In the genomic region with DNA sequence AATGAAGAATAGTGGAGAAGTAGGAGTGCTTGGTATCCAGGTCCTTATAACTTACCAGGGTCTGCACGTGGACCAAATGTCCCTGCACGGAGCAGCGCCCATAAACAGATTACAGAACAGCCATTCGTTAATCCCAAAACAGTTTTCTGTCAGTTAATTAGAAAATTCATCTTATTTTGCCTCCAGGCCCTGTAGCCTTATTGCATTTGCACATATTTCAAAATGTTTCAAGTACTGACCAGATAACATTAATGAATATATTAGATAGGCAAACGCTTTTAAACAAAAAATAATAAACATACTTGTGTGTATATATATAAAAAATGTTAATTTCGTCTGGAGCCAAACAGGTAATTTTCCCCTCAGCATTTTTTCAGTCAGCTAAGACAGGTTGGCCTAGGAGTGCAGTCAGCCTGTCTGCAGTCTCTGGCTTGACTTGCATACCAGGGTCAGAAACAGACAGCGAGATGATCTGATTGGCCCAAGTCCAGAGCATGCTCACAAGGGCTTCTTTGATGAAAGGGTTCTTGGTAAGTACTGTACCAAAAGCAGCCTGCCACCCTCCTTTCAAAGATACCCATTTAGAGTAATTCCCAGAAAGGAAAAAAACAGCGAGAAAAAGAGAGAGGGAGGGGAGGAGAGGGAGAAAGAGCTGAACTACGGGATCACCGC, we compare ENCODE assay signal across 14 cellular contexts.
DNase-seq lines count a peak whose midpoint lies in the region; ATAC-seq and TF ChIP-seq lines count a peak whose summit lies in the region.
"Had no signal": no experiment of that assay in that cellular context is flagged by ENCODE, and none has a peak within 500 bp of the region (broad histone marks: within the 10 kb centered on the region; RNA-seq: fewer than 3 reads in every experiment).

No MANE protein-coding gene starts in this region.

- H2AFZ ChIP-seq in HCT116 (ENCODE audit: low read depth, low read length, poor library complexity, severe bottlenecking) (no peak overlapping the region), parathyroid adenoma (peak overlapping the region; percentile 26)

- no TSS peak for BruUV-seq in HCT116 (replicated peaks; lab: Mats Ljungman, UMichigan)

- H3K4me1 Mint-ChIP-seq in WTC11 = peaks cover 24% of the 10 kb centered on the region
- H3K4me1 Mint-ChIP-seq in activated CD4-positive, alpha-beta memory T cell treated with anti-CD3 and anti-CD28 coated beads, Interleukin-2, amount 10 ng/mL, durations not matched to agents 7 days and 5 days = no peaks in the 10 kb centered on the region
- peaks cover 2% of the 10 kb centered on the region for H3K4me1 Mint-ChIP-seq in activated naive CD8-positive, alpha-beta T cell treated with anti-CD3 and anti-CD28 coated beads for 36 hours
- no peaks in the 10 kb centered on the region for H3K4me1 Mint-ChIP-seq in activated naive CD4-positive, alpha-beta T cell treated with anti-CD3 and anti-CD28 coated beads for 36 hours (ENCODE audit: low read depth)

- RAD21 ChIA-PET in HCT116 (lab: Charles Lee; ENCODE audit: low non-redundant PET in 1 of 2, low total read pairs in 2 of 2, uncharacterized antibody in 2 of 2, unreplicated experiment in 2 of 2) = no interaction called here

- H3K36me3 ChIP-seq in HCT116 (ENCODE audit: control insufficient read depth in 1 of 2, insufficient read depth in 2 of 2, low read length in 2 of 2) (peaks cover 0 to 5% of the 10 kb centered on the region in 2 experiments; a peak in 1 of 4 replicates), parathyroid adenoma (ENCODE audit: control insufficient read depth, insufficient read depth, low read length) (no peaks in the 10 kb centered on the region)
- H3K36me3 ChIP-seq: vagina had no signal

- H3K27ac Mint-ChIP-seq in WTC11 = no peak overlapping the region
- no peak overlapping the region for H3K27ac Mint-ChIP-seq in activated CD4-positive, alpha-beta memory T cell treated with anti-CD3 and anti-CD28 coated beads, Interleukin-2, amount 10 ng/mL, durations not matched to agents 7 days and 5 days
- no peak overlapping the region for H3K27ac Mint-ChIP-seq in activated naive CD8-positive, alpha-beta T cell treated with anti-CD3 and anti-CD28 coated beads for 36 hours
- no peak overlapping the region for H3K27ac Mint-ChIP-seq in activated naive CD4-positive, alpha-beta T cell treated with anti-CD3 and anti-CD28 coated beads for 36 hours

- H3K9me3 ChIP-seq in HCT116 (ENCODE audit: control insufficient read depth in 1 of 2, insufficient read depth in 1 of 2, low read depth in 1 of 2, low read length in 2 of 2) (no peaks in the 10 kb centered on the region), parathyroid adenoma (ENCODE audit: control insufficient read depth, low read length) (no peaks in the 10 kb centered on the region)
- H3K9me3 ChIP-seq: spleen, vagina had no signal

- no peaks in the 10 kb centered on the region for H4K20me1 ChIP-seq in HCT116 (ENCODE audit: insufficient read depth)

- no peak for TF ChIP-seq POLR2A in HCT116 (IDR thresholded peaks at IDR 0.05; ENCODE audit: borderline replicate concordance, extremely low read depth, insufficient read depth, insufficient read length)

- no peaks in the 10 kb centered on the region for H3K79me2 ChIP-seq in HCT116 (ENCODE audit: insufficient read depth, low read length)
- no peaks in the 10 kb centered on the region for H3K79me2 ChIP-seq in parathyroid adenoma

- TF ChIP-seq CTCF in HCT116 (IDR thresholded peaks at IDR 0.05 in 2 of 3, conservative IDR thresholded peaks at IDR 0.05 in 1 of 3; ENCODE audit: borderline replicate concordance in 1 of 3, insufficient read depth in 1 of 3, low read depth in 2 of 3, low read length in 2 of 3) (no peak), WTC11 (IDR thresholded peaks at IDR 0.05) (no peak), parathyroid adenoma (IDR thresholded peaks at IDR 0.05) (no peak)

- POLR2A ChIA-PET in HCT116 (lab: Charles Lee) = no interaction called here
- POLR2A ChIA-PET in WTC11 (lab: Charles Lee) = no interaction called here
- POLR2A ChIA-PET in activated CD4-positive, alpha-beta memory T cell treated with anti-CD3 and anti-CD28 coated beads, Interleukin-2, amount 10 ng/mL, durations not matched to agents 7 days and 5 days (lab: Charles Lee) = no interaction called here

- H3K27me3 Mint-ChIP-seq in WTC11 (ENCODE audit: low read depth) = no peaks in the 10 kb centered on the region
- H3K27me3 Mint-ChIP-seq in activated CD4-positive, alpha-beta memory T cell treated with anti-CD3 and anti-CD28 coated beads, Interleukin-2, amount 10 ng/mL, durations not matched to agents 7 days and 5 days = no peaks in the 10 kb centered on the region
- H3K27me3 Mint-ChIP-seq in activated naive CD8-positive, alpha-beta T cell treated with anti-CD3 and anti-CD28 coated beads for 36 hours = no peaks in the 10 kb centered on the region
- H3K27me3 Mint-ChIP-seq in activated naive CD4-positive, alpha-beta T cell treated with anti-CD3 and anti-CD28 coated beads for 36 hours (ENCODE audit: low read depth) = no peaks in the 10 kb centered on the region

- H3K4me3 ChIP-seq in HCT116 (replicated peaks in 1 of 2; ENCODE audit: low read depth in 1 of 2, low read length in 2 of 2) (no peak overlapping the region), parathyroid adenoma (ENCODE audit: low read depth, low read length) (peak overlapping the region; percentile 25)
- H3K4me3 ChIP-seq: spleen, vagina had no signal

- H3K9ac ChIP-seq in HCT116 (ENCODE audit: low read length) (no peak overlapping the region), parathyroid adenoma (no peak overlapping the region)

- TF ChIP-seq RAD21 in HCT116 (IDR thresholded peaks at IDR 0.05; ENCODE audit: low read depth) = no peak

- intact Hi-C loops in HCT116 (cut with micrococcal nuclease) = no loop called here
- intact Hi-C loops in activated naive CD4-positive, alpha-beta T cell treated with anti-CD3 and anti-CD28 coated beads for 36 hours (cut with micrococcal nuclease) = no loop called here

- ATAC-seq in HCT116 (0 out of 2 replicates have a peak, but pooled peaks have one; percentile 35), WTC11 (peak; percentile 75), HG03442 (IDR thresholded peaks at IDR 0.05; ENCODE audit: unreplicated experiment) (no peak)
- ATAC-seq: stimulated activated naive CD8-positive, alpha-beta T cell treated with anti-CD3 and anti-CD28 coated beads, Interleukin-15, Interleukin-2, amounts not matched to agents 100 U/mL and 50 U/mL, for 24 hours had no signal

- no peaks in the 10 kb centered on the region for H3K9me2 ChIP-seq in HCT116 (ENCODE audit: insufficient read depth)

- H3K4me1 ChIP-seq in HCT116 (ENCODE audit: control insufficient read depth in 1 of 2, insufficient read depth in 2 of 2, low read length in 2 of 2) (peaks cover 0 to 19% of the 10 kb centered on the region in 2 experiments; a peak in 1 of 4 replicates), parathyroid adenoma (peaks cover 25% of the 10 kb centered on the region)
- H3K4me1 ChIP-seq: vagina had no signal

- no peak overlapping the region for H3K4me3 Mint-ChIP-seq in WTC11
- H3K4me3 Mint-ChIP-seq in activated CD4-positive, alpha-beta memory T cell treated with anti-CD3 and anti-CD28 coated beads, Interleukin-2, amount 10 ng/mL, durations not matched to agents 7 days and 5 days = no peak overlapping the region
- no peak overlapping the region for H3K4me3 Mint-ChIP-seq in activated naive CD8-positive, alpha-beta T cell treated with anti-CD3 and anti-CD28 coated beads for 36 hours
- no peak overlapping the region for H3K4me3 Mint-ChIP-seq in activated naive CD4-positive, alpha-beta T cell treated with anti-CD3 and anti-CD28 coated beads for 36 hours

- H3K27ac ChIP-seq in HCT116 (ENCODE audit: low read depth, low read length) = no peak overlapping the region
- peak overlapping the region; percentile 5 for H3K27ac ChIP-seq in parathyroid adenoma
- H3K27ac ChIP-seq: spleen, vagina had no signal

- DNase-seq in HCT116 (ENCODE audit: low read depth, low spot score) (no peak), WTC11 (ENCODE audit: low spot score) (no peak), hypothalamus (lab: John Stamatoyannopoulos, UW) (peak in 29 of 51 donors; percentile 3 to 66 (median 26))
- DNase-seq in activated CD4-positive, alpha-beta memory T cell treated with anti-CD3 and anti-CD28 coated beads, Interleukin-2, amount 10 ng/mL, durations not matched to agents 7 days and 5 days = no peak
- DNase-seq in activated naive CD8-positive, alpha-beta T cell treated with anti-CD3 and anti-CD28 coated beads for 36 hours = no peak
- no peak for DNase-seq in activated naive CD4-positive, alpha-beta T cell treated with anti-CD3 and anti-CD28 coated beads for 36 hours
- DNase-seq: AML-193; NCI-H2107; SHP77 treated with DMSO at 0.1 percent for 48 hours; spleen; stimulated activated naive CD8-positive, alpha-beta T cell treated with anti-CD3 and anti-CD28 coated beads, Interleukin-15, Interleukin-2, amounts not matched to agents 100 U/mL and 50 U/mL, for 24 hours had no signal

- H3K4me2 ChIP-seq in HCT116 (ENCODE audit: low read length) = no peak overlapping the region
- peak overlapping the region; percentile 32 for H3K4me2 ChIP-seq in parathyroid adenoma (ENCODE audit: low read length)

- no peaks in the 10 kb centered on the region for H3K36me3 Mint-ChIP-seq in WTC11
- no peaks in the 10 kb centered on the region for H3K36me3 Mint-ChIP-seq in activated CD4-positive, alpha-beta memory T cell treated with anti-CD3 and anti-CD28 coated beads, Interleukin-2, amount 10 ng/mL, durations not matched to agents 7 days and 5 days (ENCODE audit: low read depth)
- peaks cover 5% of the 10 kb centered on the region for H3K36me3 Mint-ChIP-seq in activated naive CD8-positive, alpha-beta T cell treated with anti-CD3 and anti-CD28 coated beads for 36 hours
- peaks cover 11% of the 10 kb centered on the region for H3K36me3 Mint-ChIP-seq in activated naive CD4-positive, alpha-beta T cell treated with anti-CD3 and anti-CD28 coated beads for 36 hours (ENCODE audit: low read depth)

- no peaks in the 10 kb centered on the region for H3K9me3 Mint-ChIP-seq in WTC11
- H3K9me3 Mint-ChIP-seq in activated CD4-positive, alpha-beta memory T cell treated with anti-CD3 and anti-CD28 coated beads, Interleukin-2, amount 10 ng/mL, durations not matched to agents 7 days and 5 days = no peaks in the 10 kb centered on the region
- no peaks in the 10 kb centered on the region for H3K9me3 Mint-ChIP-seq in activated naive CD8-positive, alpha-beta T cell treated with anti-CD3 and anti-CD28 coated beads for 36 hours
- H3K9me3 Mint-ChIP-seq in activated naive CD4-positive, alpha-beta T cell treated with anti-CD3 and anti-CD28 coated beads for 36 hours = no peaks in the 10 kb centered on the region

- CTCF ChIA-PET in HCT116 (lab: Charles Lee) = no interaction called here
- CTCF ChIA-PET in WTC11 (lab: Charles Lee) = no interaction called here
- CTCF ChIA-PET in activated CD4-positive, alpha-beta memory T cell treated with anti-CD3 and anti-CD28 coated beads, Interleukin-2, amount 10 ng/mL, durations not matched to agents 7 days and 5 days (lab: Charles Lee) = no interaction called here
- CTCF ChIA-PET in activated naive CD4-positive, alpha-beta T cell treated with anti-CD3 and anti-CD28 coated beads for 36 hours (lab: Charles Lee) = no interaction called here

- H3K27me3 ChIP-seq in HCT116 (ENCODE audit: insufficient read depth, low read length) = no peaks in the 10 kb centered on the region
- no peaks in the 10 kb centered on the region for H3K27me3 ChIP-seq in parathyroid adenoma (ENCODE audit: control insufficient read depth, insufficient read depth, low read length)
- H3K27me3 ChIP-seq: spleen, vagina had no signal

Comparison
In these comparisons a context has a peak if more than half of its experiments do, and no peak if none do; other contexts are left out.
1. DNase-seq: peak in hypothalamus (29 of 51); none in HCT116 (single experiment), WTC11 (single experiment), activated CD4-positive, alpha-beta memory T cell treated with anti-CD3 and anti-CD28 coated beads, Interleukin-2, amount 10 ng/mL, durations not matched to agents 7 days and 5 days (single experiment), activated naive CD8-positive, alpha-beta T cell treated with anti-CD3 and anti-CD28 coated beads for 36 hours (single experiment) and activated naive CD4-positive, alpha-beta T cell treated with anti-CD3 and anti-CD28 coated beads for 36 hours (single experiment).